ENCODE assay signal across 9 cellular contexts in genomic region chr2:1593371-1594205, GRCh38.
A peak's percentile ranks its signal among the peaks of the same experiment; 100 is the strongest.
DNase-seq lines count a peak whose midpoint lies in the region; ATAC-seq, FAIRE-seq and TF ChIP-seq lines count a peak whose summit lies in the region.
"Had no signal": no experiment of that assay in that cellular context is flagged by ENCODE, and none has a peak within 500 bp of the region (broad histone marks: within the 10 kb centered on the region; RNA-seq: fewer than 3 reads in every experiment).

No MANE protein-coding gene starts in this region.

- H3K9me3 ChIP-seq in smooth muscle cell (replicated peaks; ENCODE audit: low read depth), result no peaks in the 10 kb centered on the region

- H3K79me2 ChIP-seq in smooth muscle cell (ENCODE audit: low read depth), result no peaks in the 10 kb centered on the region

- H3F3A ChIP-seq in smooth muscle cell (ENCODE audit: low read depth), result peaks cover 22% of the 10 kb centered on the region

- no peaks in the 10 kb centered on the region for H3K4me1 Mint-ChIP-seq in immature natural killer cell

- no peak overlapping the region for H3K27ac Mint-ChIP-seq in immature natural killer cell

- peak; percentile 88 for FAIRE-seq in RCC 7860 (lab: Jason Lieb, UNC)

- no peak overlapping the region for H3K4me3 Mint-ChIP-seq in immature natural killer cell

- no peaks in the 10 kb centered on the region for H3K36me3 Mint-ChIP-seq in immature natural killer cell

- intact Hi-C loops in Right ventricle myocardium inferior (cut with DNase I), result loop anchor here (2.0 kb wide), 1 partner anchor 151 kb away; the partner anchor contains the start of gene PXDN

- peaks cover 25% of the 10 kb centered on the region for H3K4me1 ChIP-seq in smooth muscle cell (ENCODE audit: low read depth)

- DNase-seq in NCI-H2081 (lab: John Stamatoyannopoulos, UW), result peak; percentile 43 to 80
- DNase-seq in NCI-H2081 treated with DMSO at 0.1 percent for 48 hours (lab: John Stamatoyannopoulos, UW), result no peak
- peak; percentile 88 for DNase-seq in RCC 7860 (ENCODE audit: low spot score)
- DNase-seq in Right ventricle myocardium inferior (ENCODE audit: missing footprints), result no peak
- peak; percentile 35 for DNase-seq in smooth muscle cell (lab: John Stamatoyannopoulos, UW; ENCODE audit: unreplicated experiment)
- no peak for DNase-seq in immature natural killer cell
- no peak for DNase-seq in activated CD4-positive, CD25-positive, alpha-beta regulatory T cell treated with anti-CD3 and anti-CD28 coated beads, Interleukin-2, amount 50 U/mL, for 72 hours

- H3K9ac ChIP-seq in smooth muscle cell (ENCODE audit: low read depth), result peak overlapping the region; percentile 20

- no peak overlapping the region for H3K4me3 ChIP-seq in smooth muscle cell
- H3K4me3 ChIP-seq: skin epidermis had no signal

- H3K27ac ChIP-seq in smooth muscle cell (ENCODE audit: low read depth), result peak overlapping the region; percentile 87

- no peak for TF ChIP-seq CTCF in smooth muscle cell (IDR thresholded peaks at IDR 0.05; ENCODE audit: borderline replicate concordance, insufficient read depth, poor library complexity, severe bottlenecking)

- H3K9me3 Mint-ChIP-seq in immature natural killer cell, result no peaks in the 10 kb centered on the region

- 12% methylated on average over 19 of the region's 19 CpGs for WGBS in smooth muscle cell (ENCODE audit: low lambda C conversion rate)

- peaks cover 0 to 3% (median 2%) of the 10 kb centered on the region in 3 donors for H3K27me3 Mint-ChIP-seq in immature natural killer cell (ENCODE audit: low read depth in 3 of 3)

- no peak overlapping the region for H2AFZ ChIP-seq in smooth muscle cell (ENCODE audit: low read depth)

- no peaks in the 10 kb centered on the region for H3K27me3 ChIP-seq in smooth muscle cell (ENCODE audit: low read depth)

- no peaks in the 10 kb centered on the region for H4K20me1 ChIP-seq in smooth muscle cell (ENCODE audit: low read depth)

- peak overlapping the region; percentile 34 for H3K4me2 ChIP-seq in smooth muscle cell

- no peaks in the 10 kb centered on the region for H3K36me3 ChIP-seq in smooth muscle cell (ENCODE audit: low read depth)

- ATAC-seq in Right ventricle myocardium inferior, result peak; percentile 27
- no peak for ATAC-seq in GM21447 (IDR thresholded peaks at IDR 0.05; ENCODE audit: unreplicated experiment)

Comparison
In these comparisons a context has a peak if more than half of its experiments do, and no peak if none do; other contexts are left out.
1. DNase-seq: peak in NCI-H2081 (2 of 2), RCC 7860 (single experiment) and smooth muscle cell (single experiment); none in NCI-H2081 treated with DMSO at 0.1 percent for 48 hours (single experiment), Right ventricle myocardium inferior (single experiment), immature natural killer cell (0 of 3) and activated CD4-positive, CD25-positive, alpha-beta regulatory T cell treated with anti-CD3 and anti-CD28 coated beads, Interleukin-2, amount 50 U/mL, for 72 hours (single experiment).